Comparison of ENCODE assay signal across 1 cellular context in genomic region chr7:74203956-74204615, GRCh38.
TF ChIP-seq lines count a peak whose summit lies in the region.

No MANE protein-coding gene starts in this region.

TF ChIP-seq in HepG2, 621 proteins besides CTCF, POLR2A, EP300 and RAD21:
- no peak for TF ChIP-seq SP4 (CRISPR knock-in tag; IDR thresholded peaks at IDR 0.05)
- peak; percentile 67 for TF ChIP-seq PCBP2 (optimal IDR thresholded peaks at IDR 0.05; ENCODE audit: low read depth, low read length, poor library complexity, severe bottlenecking)
- peak; percentile 62 for TF ChIP-seq HNRNPK (IDR thresholded peaks at IDR 0.05; ENCODE audit: low read depth, low read length, poor library complexity, severe bottlenecking)
